Comparison of ENCODE assay signal across 8 cellular contexts in genomic region chr9:129570450-129571297, GRCh38. TPM values are rescaled to one million over a fixed set of nuclear protein-coding genes. Genes with fewer than 3 reads are reported as not detected.
DNase-seq lines count a peak whose midpoint lies in the region; ATAC-seq and FAIRE-seq lines count a peak whose summit lies in the region.

No MANE protein-coding gene starts in this region.

- peak; percentile 17 for ATAC-seq in esophagus mucosa
- no peak for ATAC-seq in HG02678 (IDR thresholded peaks at IDR 0.05; ENCODE audit: unreplicated experiment)
- ATAC-seq in GM21529 (IDR thresholded peaks at IDR 0.05; ENCODE audit: unreplicated experiment), result no peak

- FAIRE-seq in GM19239 (lab: Jason Lieb, UNC), result no peak

- DNase-seq in NCI-H510A treated with DMSO at 0.1 percent for 48 hours (lab: John Stamatoyannopoulos, UW) (peak; percentile 4), NCI-H510A (lab: John Stamatoyannopoulos, UW) (no peak), RKO (ENCODE audit: low spot score) (peak; percentile 78), nucleus accumbens (lab: John Stamatoyannopoulos, UW) (peak in 35 of 56 donors; percentile 10 to 71 (median 30)), GM19239 (ENCODE audit: insufficient read length, low spot score) (no peak)

RNA-seq across cellular contexts. Expression of gene C9orf50, which starts 50.2 kb away (rescaled TPM):
- not detected for total RNA-seq in esophagus mucosa

RNA-seq across cellular contexts. Expression of gene NTMT1, which starts 55.3 kb away (rescaled TPM):
- 18.8 TPM for total RNA-seq in esophagus mucosa

Comparison
In these comparisons a context has a peak if more than half of its experiments do, and no peak if none do; other contexts are left out.
1. DNase-seq: peak in NCI-H510A treated with DMSO at 0.1 percent for 48 hours (single experiment), RKO (single experiment) and nucleus accumbens (35 of 56); none in NCI-H510A (single experiment) and GM19239 (single experiment).